10 cellular contexts compared by ENCODE assay signal in the genomic region with DNA sequence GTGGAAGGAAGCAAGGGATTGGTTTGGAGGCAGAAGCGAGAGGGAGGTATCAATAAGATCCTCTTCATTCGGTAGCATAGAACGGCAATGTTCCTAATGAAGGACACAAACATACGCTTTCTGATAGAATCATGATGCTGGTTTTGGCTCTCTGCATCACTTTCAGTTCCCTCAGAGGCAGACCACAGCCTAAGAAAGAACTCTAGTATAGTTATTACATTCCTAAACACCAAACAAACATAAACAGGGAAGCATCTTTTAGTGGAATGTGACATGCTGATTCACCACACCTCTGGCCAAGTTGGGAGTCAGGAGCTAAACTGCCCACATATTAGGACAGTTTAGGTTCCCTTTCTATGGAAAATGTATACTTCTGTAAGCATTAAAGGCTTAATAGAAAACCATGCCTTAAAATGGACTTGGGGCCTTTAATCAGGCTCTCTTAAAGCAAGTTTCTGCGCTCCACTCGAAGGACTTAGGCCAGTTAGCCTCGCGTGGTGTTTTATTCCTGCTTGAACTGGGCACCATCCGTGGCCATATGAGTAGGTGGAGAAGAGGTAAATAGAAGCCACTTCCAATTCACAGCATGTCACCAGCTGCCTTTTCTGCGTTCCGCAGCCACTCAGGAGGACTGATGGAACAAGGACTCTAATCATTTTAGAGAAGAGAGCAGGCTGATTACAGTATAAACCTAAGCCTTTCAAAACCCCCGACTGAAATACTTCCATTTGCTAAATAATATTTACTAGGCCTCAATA. TPM values are rescaled to one million over a fixed set of nuclear protein-coding genes. Genes with fewer than 3 reads are reported as not detected.
DNase-seq lines count a peak whose midpoint lies in the region; ATAC-seq and TF ChIP-seq lines count a peak whose summit lies in the region.
"Had no signal": no experiment of that assay in that cellular context is flagged by ENCODE, and none has a peak within 500 bp of the region (broad histone marks: within the 10 kb centered on the region; RNA-seq: fewer than 3 reads in every experiment).

No MANE protein-coding gene starts in this region.

- H3K9me3 ChIP-seq in spleen, result no peaks in the 10 kb centered on the region
- H3K9me3 ChIP-seq: BLaER1, esophagus muscularis mucosa had no signal

- no peak overlapping the region for H3K27ac Mint-ChIP-seq in activated CD4-positive, alpha-beta memory T cell treated with anti-CD3 and anti-CD28 coated beads, Interleukin-2, amount 10 ng/mL, durations not matched to agents 7 days and 5 days

- peak overlapping the region in 5 of 8 donors; percentile 1 to 61 (median 35) for H3K27ac ChIP-seq in spleen
- H3K27ac ChIP-seq: BLaER1, esophagus muscularis mucosa had no signal

- DNase-seq in NCI-H510A treated with DMSO at 0.1 percent for 48 hours (lab: John Stamatoyannopoulos, UW), result peak; percentile 2
- no peak for DNase-seq in NCI-H510A (lab: John Stamatoyannopoulos, UW)
- peak; percentile 50 for DNase-seq in astrocyte of the hippocampus (ENCODE audit: low read depth, low spot score)
- DNase-seq in spleen, result no peak
- no peak for DNase-seq in cortex of kidney (lab: John Stamatoyannopoulos, UW)
- no peak for DNase-seq in HUDEP-2 (lab: John Stamatoyannopoulos, UW; ENCODE audit: unreplicated experiment in 76 of 76)
- DNase-seq in activated CD4-positive, alpha-beta memory T cell treated with anti-CD3 and anti-CD28 coated beads, Interleukin-2, amount 10 ng/mL, durations not matched to agents 7 days and 5 days, result no peak

- H3K36me3 Mint-ChIP-seq in activated CD4-positive, alpha-beta memory T cell treated with anti-CD3 and anti-CD28 coated beads, Interleukin-2, amount 10 ng/mL, durations not matched to agents 7 days and 5 days (ENCODE audit: low read depth), result peaks cover 46% of the 10 kb centered on the region

- no peak overlapping the region for H3K4me3 ChIP-seq in spleen
- H3K4me3 ChIP-seq: BLaER1, esophagus muscularis mucosa had no signal

- peak; percentile 64 for ATAC-seq in HG02852 (IDR thresholded peaks at IDR 0.05; ENCODE audit: unreplicated experiment)

- peaks cover 9% of the 10 kb centered on the region for H3K4me1 Mint-ChIP-seq in activated CD4-positive, alpha-beta memory T cell treated with anti-CD3 and anti-CD28 coated beads, Interleukin-2, amount 10 ng/mL, durations not matched to agents 7 days and 5 days

- no peak for TF ChIP-seq POLR2A in spleen (IDR thresholded peaks at IDR 0.05)

- POLR2A ChIA-PET in activated CD4-positive, alpha-beta memory T cell treated with anti-CD3 and anti-CD28 coated beads, Interleukin-2, amount 10 ng/mL, durations not matched to agents 7 days and 5 days (lab: Charles Lee), result interaction anchor here (0.6 to 0.8 kb wide), 2 partner anchors 52 to 63 kb away, joined by 3 read pairs; no protein-coding TSS in a partner anchor

- H3K9me3 Mint-ChIP-seq in activated CD4-positive, alpha-beta memory T cell treated with anti-CD3 and anti-CD28 coated beads, Interleukin-2, amount 10 ng/mL, durations not matched to agents 7 days and 5 days, result no peaks in the 10 kb centered on the region

- no peak for TF ChIP-seq CTCF in spleen (IDR thresholded peaks at IDR 0.05 in 8 of 11, conservative IDR thresholded peaks at IDR 0.05 in 3 of 11)

- WGBS in spleen, 5 donors, result 85 to 89% (median 87%) methylated on average over 12 of the region's 12 CpGs

- no peak overlapping the region for H3K4me3 Mint-ChIP-seq in activated CD4-positive, alpha-beta memory T cell treated with anti-CD3 and anti-CD28 coated beads, Interleukin-2, amount 10 ng/mL, durations not matched to agents 7 days and 5 days

- no peaks in the 10 kb centered on the region for H3K27me3 ChIP-seq in spleen (replicated peaks in 1 of 7)
- H3K27me3 ChIP-seq: BLaER1, esophagus muscularis mucosa had no signal

- CTCF ChIA-PET in activated CD4-positive, alpha-beta memory T cell treated with anti-CD3 and anti-CD28 coated beads, Interleukin-2, amount 10 ng/mL, durations not matched to agents 7 days and 5 days (lab: Charles Lee), result no interaction called here

- H3K36me3 ChIP-seq in spleen, result peaks cover 0 to 76% (median 16%) of the 10 kb centered on the region in 6 donors

- intact Hi-C loops in spleen (cut with DNase I; ENCODE audit: low total_unique reads), result no loop called here

- no peaks in the 10 kb centered on the region for H3K27me3 Mint-ChIP-seq in activated CD4-positive, alpha-beta memory T cell treated with anti-CD3 and anti-CD28 coated beads, Interleukin-2, amount 10 ng/mL, durations not matched to agents 7 days and 5 days

- peaks cover 2 to 29% (median 16%) of the 10 kb centered on the region in 6 donors for H3K4me1 ChIP-seq in spleen

RNA-seq across cellular contexts. Expression of a gene that starts 53.7 kb away (rescaled TPM):
- 100 to 1,000 TPM; 106 to 156 (median 130) TPM for total RNA-seq in spleen
- polyA plus RNA-seq in spleen, result 10 to 100 TPM; 48.2 to 54.6 (median 51.0) TPM
- 100 to 1,000 TPM; 153 to 161 TPM for total RNA-seq in activated CD4-positive, alpha-beta memory T cell treated with anti-CD3 and anti-CD28 coated beads, Interleukin-2, amount 10 ng/mL, durations not matched to agents 7 days and 5 days

Comparison
In these comparisons a context has a peak if more than half of its experiments do, and no peak if none do; other contexts are left out.
1. DNase-seq: peak in NCI-H510A treated with DMSO at 0.1 percent for 48 hours (single experiment) and astrocyte of the hippocampus (single experiment); none in NCI-H510A (single experiment), spleen (single experiment), cortex of kidney (single experiment), HUDEP-2 (0 of 76) and activated CD4-positive, alpha-beta memory T cell treated with anti-CD3 and anti-CD28 coated beads, Interleukin-2, amount 10 ng/mL, durations not matched to agents 7 days and 5 days (single experiment).